33 cellular contexts compared by ENCODE assay signal in the genomic region with DNA sequence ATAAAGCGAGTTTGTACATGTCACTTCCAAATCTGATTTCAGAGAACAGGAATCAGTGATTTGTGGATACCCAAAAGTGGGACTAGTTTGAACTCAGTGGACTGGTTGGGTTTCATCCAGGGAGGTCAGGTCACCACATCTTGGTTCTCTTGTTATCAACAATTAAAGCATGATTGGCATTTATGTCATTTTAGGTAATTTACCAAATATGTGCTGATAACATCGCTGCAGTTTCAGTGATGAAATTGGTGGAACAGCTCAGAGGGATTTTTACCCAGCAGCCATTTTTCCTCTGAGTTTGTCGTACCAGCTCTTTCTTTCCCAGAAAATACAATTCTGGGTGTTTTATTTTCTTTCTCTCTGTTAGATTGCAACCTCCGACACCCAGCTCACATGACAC. TPM values are rescaled to one million over a fixed set of nuclear protein-coding genes. Genes with fewer than 3 reads are reported as not detected.
A peak's percentile ranks its signal among the peaks of the same experiment; 100 is the strongest.
DNase-seq lines count a peak whose midpoint lies in the region; ATAC-seq and TF ChIP-seq lines count a peak whose summit lies in the region.
"Had no signal": no experiment of that assay in that cellular context is flagged by ENCODE, and none has a peak within 500 bp of the region (broad histone marks: within the 10 kb centered on the region; RNA-seq: fewer than 3 reads in every experiment).

No MANE protein-coding gene starts in this region.

- no peaks in the 10 kb centered on the region for H3K79me2 ChIP-seq in trophoblast cell (ENCODE audit: control insufficient read depth, insufficient read depth, low read length, poor library complexity)

- no peak overlapping the region for H4K12ac ChIP-seq in trophoblast cell (ENCODE audit: low read depth, low read length)

- CTCF ChIA-PET in activated CD8-positive, alpha-beta memory T cell treated with anti-CD3 and anti-CD28 coated beads, Interleukin-2, amount 10 ng/mL, durations not matched to agents 7 days and 5 days (lab: Charles Lee), result no interaction called here

- no peaks in the 10 kb centered on the region for H3K4me1 Mint-ChIP-seq in activated CD8-positive, alpha-beta memory T cell treated with anti-CD3 and anti-CD28 coated beads, Interleukin-2, amount 10 ng/mL, durations not matched to agents 7 days and 5 days
- H3K4me1 Mint-ChIP-seq: B cell; CD14-positive monocyte; CD4-positive, alpha-beta memory T cell; CD4-positive, CD25-positive, alpha-beta regulatory T cell; CD8-positive, alpha-beta memory T cell had no signal

- peak; percentile 4 for DNase-seq in activated CD8-positive, alpha-beta memory T cell treated with anti-CD3 and anti-CD28 coated beads, Interleukin-2, amount 10 ng/mL, durations not matched to agents 7 days and 5 days
- no peak for DNase-seq in activated CD8-positive, alpha-beta memory T cell treated with anti-CD3 and anti-CD28 coated beads for 24 hours
- peak; percentile 37 for DNase-seq in esophagus muscularis mucosa (ENCODE audit: extremely low spot score)
- peak; percentile 69 to 92 for DNase-seq in trophoblast cell
- no peak for DNase-seq in germinal center (ENCODE audit: low spot score)
- DNase-seq: 8988T; ACHN; AML-193; BE2C; C1 segment of cervical spinal cord; Caco-2; Calu3; CD4-positive, alpha-beta memory T cell; CD4-positive, alpha-beta T cell; CD4-positive, CD25-positive, alpha-beta regulatory T cell; CD8-positive, alpha-beta memory T cell; COR-L47; DMS 273 treated with DMSO at 0.1 percent for 48 hours; DMS153; DMS53; DMS79; DMS79 treated with DMSO at 0.1 percent for 48 hours; DND-41; EL had no signal

- H3K27me3 ChIP-seq in esophagus muscularis mucosa (peaks cover 0 to 57% (median 0%) of the 10 kb centered on the region in 4 donors), trophoblast cell (ENCODE audit: insufficient read depth, low read length) (no peaks in the 10 kb centered on the region)
- H3K27me3 ChIP-seq: BE2C; BLaER1; BLaER1 treated with 17β-estradiol and CSF1 and Interleukin-3, amounts not matched to agents 10 nM and 100 nM had no signal

- TF ChIP-seq CTCF in esophagus muscularis mucosa (IDR thresholded peaks at IDR 0.05), result no peak

- H3K4me3 Mint-ChIP-seq in activated CD8-positive, alpha-beta memory T cell treated with anti-CD3 and anti-CD28 coated beads, Interleukin-2, amount 10 ng/mL, durations not matched to agents 7 days and 5 days, result no peak overlapping the region
- H3K4me3 Mint-ChIP-seq: B cell; CD14-positive monocyte; CD4-positive, alpha-beta memory T cell; CD4-positive, alpha-beta T cell; CD4-positive, CD25-positive, alpha-beta regulatory T cell; CD8-positive, alpha-beta memory T cell; CD8-positive, alpha-beta T cell had no signal

- H3K36me3 ChIP-seq in esophagus muscularis mucosa (no peaks in the 10 kb centered on the region), trophoblast cell (ENCODE audit: control insufficient read depth in 1 of 2, insufficient read depth in 2 of 2, low read length in 2 of 2) (no peaks in the 10 kb centered on the region)
- H3K36me3 ChIP-seq: BE2C; BLaER1; BLaER1 treated with 17β-estradiol and CSF1 and Interleukin-3, amounts not matched to agents 10 nM and 100 nM had no signal

- H3K18ac ChIP-seq in trophoblast cell (ENCODE audit: low read length), result no peak overlapping the region

- no peak overlapping the region for H2BK12ac ChIP-seq in trophoblast cell (ENCODE audit: low read length)

- no peak overlapping the region for H2BK5ac ChIP-seq in trophoblast cell (ENCODE audit: low read depth, low read length, poor library complexity)

- TF ChIP-seq EP300 in esophagus muscularis mucosa (IDR thresholded peaks at IDR 0.05), result no peak

- H3K4me2 ChIP-seq in trophoblast cell (ENCODE audit: low read length), result no peak overlapping the region
- H3K4me2 ChIP-seq: A549; BLaER1; BLaER1 treated with 17β-estradiol and CSF1 and Interleukin-3, amounts not matched to agents 10 nM and 100 nM had no signal

- no peak overlapping the region for H3K4me3 ChIP-seq in esophagus muscularis mucosa
- no peak overlapping the region for H3K4me3 ChIP-seq in trophoblast cell (ENCODE audit: low read depth, low read length)
- H3K4me3 ChIP-seq: A549; BLaER1; BLaER1 treated with 17β-estradiol and CSF1 and Interleukin-3, amounts not matched to agents 10 nM and 100 nM had no signal

- ATAC-seq in activated CD8-positive, alpha-beta memory T cell treated with anti-CD3 and anti-CD28 coated beads, Interleukin-2, amount 10 ng/mL, durations not matched to agents 7 days and 5 days, result no peak
- no peak for ATAC-seq in GM18870 (IDR thresholded peaks at IDR 0.05; ENCODE audit: unreplicated experiment)
- ATAC-seq: CD8-positive, alpha-beta T cell had no signal

- H3K9me3 Mint-ChIP-seq in activated CD8-positive, alpha-beta memory T cell treated with anti-CD3 and anti-CD28 coated beads, Interleukin-2, amount 10 ng/mL, durations not matched to agents 7 days and 5 days (ENCODE audit: low read depth), result no peaks in the 10 kb centered on the region
- H3K9me3 Mint-ChIP-seq: CD14-positive monocyte; CD4-positive, alpha-beta memory T cell; CD4-positive, alpha-beta T cell; CD4-positive, CD25-positive, alpha-beta regulatory T cell; CD8-positive, alpha-beta memory T cell; CD8-positive, alpha-beta T cell had no signal

- intact Hi-C loops in esophagus muscularis mucosa (cut with DNase I), result no loop called here

- no peak overlapping the region for H3K27ac Mint-ChIP-seq in activated CD8-positive, alpha-beta memory T cell treated with anti-CD3 and anti-CD28 coated beads, Interleukin-2, amount 10 ng/mL, durations not matched to agents 7 days and 5 days
- H3K27ac Mint-ChIP-seq: B cell; CD14-positive monocyte; CD4-positive, alpha-beta memory T cell; CD4-positive, alpha-beta T cell; CD4-positive, CD25-positive, alpha-beta regulatory T cell; CD8-positive, alpha-beta memory T cell; CD8-positive, alpha-beta T cell had no signal

- no peak overlapping the region for H3K4ac ChIP-seq in trophoblast cell (ENCODE audit: low read depth, low read length)

- no peak overlapping the region for H2BK120ac ChIP-seq in trophoblast cell (ENCODE audit: insufficient read depth, low read length, poor library complexity)

- no peak overlapping the region for H3K9ac ChIP-seq in trophoblast cell (ENCODE audit: low read length)
- H3K9ac ChIP-seq: BLaER1; BLaER1 treated with 17β-estradiol and CSF1 and Interleukin-3, amounts not matched to agents 10 nM and 100 nM had no signal

- H2AK5ac ChIP-seq in trophoblast cell (ENCODE audit: low read length), result no peak overlapping the region

- WGBS in esophagus muscularis mucosa, result 89% methylated on average over 4 of the region's 4 CpGs
- WGBS in trophoblast cell (ENCODE audit: extremely low coverage, insufficient coverage, insufficient read length), result no CpG with 5 or more reads among the region's 4 CpGs

- H3K36me3 Mint-ChIP-seq in activated CD8-positive, alpha-beta memory T cell treated with anti-CD3 and anti-CD28 coated beads, Interleukin-2, amount 10 ng/mL, durations not matched to agents 7 days and 5 days, result no peaks in the 10 kb centered on the region
- H3K36me3 Mint-ChIP-seq: CD14-positive monocyte; CD4-positive, alpha-beta memory T cell; CD4-positive, CD25-positive, alpha-beta regulatory T cell; CD8-positive, alpha-beta memory T cell; CD8-positive, alpha-beta T cell had no signal

- no peak for TF ChIP-seq POLR2A in esophagus muscularis mucosa (IDR thresholded peaks at IDR 0.05; ENCODE audit: low read depth)

- no peaks in the 10 kb centered on the region for H3K9me3 ChIP-seq in esophagus muscularis mucosa
- H3K9me3 ChIP-seq in trophoblast cell (ENCODE audit: insufficient read depth, low read depth, low read length), result no peaks in the 10 kb centered on the region
- H3K9me3 ChIP-seq: A549, BE2C, BLaER1, Caco-2 had no signal

- H3K27ac ChIP-seq in esophagus muscularis mucosa (replicated peaks in 1 of 4) (no peak overlapping the region), trophoblast cell (ENCODE audit: low read depth, low read length) (no peak overlapping the region)
- H3K27ac ChIP-seq: 22Rv1; A549; BLaER1; BLaER1 treated with 17β-estradiol and CSF1 and Interleukin-3, amounts not matched to agents 10 nM and 100 nM; C4-2B had no signal

- H3K27me3 Mint-ChIP-seq in activated CD8-positive, alpha-beta memory T cell treated with anti-CD3 and anti-CD28 coated beads, Interleukin-2, amount 10 ng/mL, durations not matched to agents 7 days and 5 days, result peaks cover 13% of the 10 kb centered on the region
- H3K27me3 Mint-ChIP-seq: CD4-positive, CD25-positive, alpha-beta regulatory T cell had no signal

- H3K14ac ChIP-seq in trophoblast cell (ENCODE audit: low read length), result no peak overlapping the region

- no peak overlapping the region for H4K8ac ChIP-seq in trophoblast cell (ENCODE audit: low read depth, low read length)

- H3K4me1 ChIP-seq in esophagus muscularis mucosa (no peaks in the 10 kb centered on the region), trophoblast cell (ENCODE audit: control insufficient read depth in 1 of 2, insufficient read depth in 2 of 2, low read length in 2 of 2) (no peaks in the 10 kb centered on the region)
- H3K4me1 ChIP-seq: A549, BE2C, Caco-2 had no signal

- H4K91ac ChIP-seq in trophoblast cell (ENCODE audit: low read depth, low read length), result no peak overlapping the region

- H3K23ac ChIP-seq in trophoblast cell (ENCODE audit: low read length), result no peak overlapping the region

- no peaks in the 10 kb centered on the region for H3K79me1 ChIP-seq in trophoblast cell (ENCODE audit: low read length)

- H2AFZ ChIP-seq in trophoblast cell (ENCODE audit: insufficient read depth, low read length, poor library complexity), result no peak overlapping the region

RNA-seq across cellular contexts. Expression of gene TMEM18, which starts 33.4 kb away (rescaled TPM):
- total RNA-seq in activated CD8-positive, alpha-beta memory T cell treated with anti-CD3 and anti-CD28 coated beads, Interleukin-2, amount 10 ng/mL, durations not matched to agents 7 days and 5 days, result 10 to 100 TPM; 22.1 to 25.6 TPM
- total RNA-seq in esophagus muscularis mucosa, result 10 to 100 TPM in 2 of 4 donors, 1 to 10 TPM in 2; 8.7 to 27.3 (median 10.2) TPM
- polyA plus RNA-seq in trophoblast cell (2013), result 19.0 and 19.9 TPM in 2 replicates

Comparison
In these comparisons a context has a peak if more than half of its experiments do, and no peak if none do; other contexts are left out.
1. DNase-seq: peak in activated CD8-positive, alpha-beta memory T cell treated with anti-CD3 and anti-CD28 coated beads, Interleukin-2, amount 10 ng/mL, durations not matched to agents 7 days and 5 days (single experiment), esophagus muscularis mucosa (single experiment) and trophoblast cell (2 of 2); none in activated CD8-positive, alpha-beta memory T cell treated with anti-CD3 and anti-CD28 coated beads for 24 hours (single experiment) and germinal center (single experiment).